In the genomic region with DNA sequence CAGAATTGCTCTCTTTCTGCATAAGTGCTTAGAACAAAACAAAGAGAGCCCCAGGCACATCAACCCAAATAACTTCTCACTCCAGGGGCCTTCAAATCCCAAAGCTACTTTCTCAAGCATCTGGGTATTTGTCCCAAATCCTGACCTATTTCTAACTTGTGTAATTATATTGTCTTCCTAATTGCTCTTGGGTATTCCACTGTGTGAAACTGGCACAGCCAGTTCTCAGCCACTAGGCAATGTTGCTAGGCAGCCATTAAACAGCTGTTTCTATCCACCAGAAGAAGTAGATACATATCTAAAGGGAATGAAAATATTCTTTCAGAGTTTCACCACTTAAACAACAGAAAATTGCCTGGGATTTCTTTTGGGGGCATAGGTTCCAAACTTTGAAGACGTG, we compare ENCODE assay signal across 17 cellular contexts.
DNase-seq lines count a peak whose midpoint lies in the region; ATAC-seq lines count a peak whose summit lies in the region.
"Had no signal": no experiment of that assay in that cellular context is flagged by ENCODE, and none has a peak within 500 bp of the region (broad histone marks: within the 10 kb centered on the region; RNA-seq: fewer than 3 reads in every experiment).

No MANE protein-coding gene starts in this region.

- no peak for ATAC-seq in GM21529 (IDR thresholded peaks at IDR 0.05; ENCODE audit: unreplicated experiment)
- ATAC-seq: A549 had no signal

- DNase-seq in SIG-M5 treated with dmso at 0.1 percent for 504 hours (lab: John Stamatoyannopoulos, UW; ENCODE audit: unreplicated experiment) (peak; percentile 16), SIG-M5 (lab: John Stamatoyannopoulos, UW) (no peak), LHCN-M2 (ENCODE audit: low read depth) (peak; percentile 12), cerebellar cortex (ENCODE audit: low spot score) (peak; percentile 8), renal cortical epithelial cell (ENCODE audit: low read depth) (peak; percentile 1), hippocampal formation (lab: John Stamatoyannopoulos, UW) (no peak), anterior cingulate cortex (lab: John Stamatoyannopoulos, UW) (no peak)
- DNase-seq: BE2C; CD4-positive, alpha-beta memory T cell; COR-L47; DMS79; GDM1; GOT3; H9; IMR-90 had no signal

Comparison
In these comparisons a context has a peak if more than half of its experiments do, and no peak if none do; other contexts are left out.
1. DNase-seq: peak in SIG-M5 treated with dmso at 0.1 percent for 504 hours (single experiment), LHCN-M2 (single experiment), cerebellar cortex (single experiment) and renal cortical epithelial cell (single experiment); none in SIG-M5 (single experiment), hippocampal formation (0 of 2) and anterior cingulate cortex (0 of 58).